5 cellular contexts compared by ENCODE assay signal in the genomic region with DNA sequence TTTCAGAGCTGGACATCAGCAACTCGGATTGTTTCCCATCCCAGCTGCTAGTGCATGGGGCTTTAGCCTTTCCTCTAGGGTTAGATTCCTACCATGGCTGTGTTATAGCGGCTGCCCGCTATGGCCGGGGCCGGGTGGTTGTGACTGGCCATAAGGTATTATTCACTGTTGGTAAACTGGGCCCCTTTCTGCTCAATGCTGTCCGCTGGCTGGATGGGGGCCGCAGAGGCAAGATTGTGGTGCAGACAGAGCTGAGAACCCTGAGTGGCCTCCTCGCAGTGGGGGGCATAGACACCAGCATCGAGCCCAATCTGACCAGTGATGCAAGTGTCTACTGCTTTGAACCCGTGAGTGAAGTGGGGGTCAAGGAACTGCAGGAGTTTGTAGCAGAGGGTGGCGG. TPM values are rescaled to one million over a fixed set of nuclear protein-coding genes. Genes with fewer than 3 reads are reported as not detected.
"Had no signal": no experiment of that assay in that cellular context is flagged by ENCODE, and none has a peak within 500 bp of the region (broad histone marks: within the 10 kb centered on the region; RNA-seq: fewer than 3 reads in every experiment).

No MANE protein-coding gene starts in this region.

RNA-seq across cellular contexts. Expression of gene CTAGE15, which starts 26.5 kb away (rescaled TPM):
- total RNA-seq: astrocyte, left ventricle myocardium inferior, neural crest cell, thoracic aorta had no signal
- polyA plus RNA-seq: heart left ventricle had no signal
